Comparison of ENCODE assay signal across 8 cellular contexts in genomic region chr7:29565186-29565540, GRCh38. TPM values are rescaled to one million over a fixed set of nuclear protein-coding genes. Genes with fewer than 3 reads are reported as not detected.
A peak's percentile ranks its signal among the peaks of the same experiment; 100 is the strongest.
DNase-seq lines count a peak whose midpoint lies in the region; ATAC-seq, FAIRE-seq and TF ChIP-seq lines count a peak whose summit lies in the region.

No MANE protein-coding gene starts in this region.

- peak overlapping the region; percentile 99 for H3K4me2 ChIP-seq in endothelial cell of umbilical vein (ENCODE audit: insufficient read depth, low read length)

- FAIRE-seq in endothelial cell of umbilical vein (lab: Jason Lieb, UNC), result no peak

- peak overlapping the region; percentile 84 to 95 (median 94) for H3K4me3 Mint-ChIP-seq in nephron

- H3K36me3 ChIP-seq in MG63 (no peaks in the 10 kb centered on the region), endothelial cell of umbilical vein (ENCODE audit: control insufficient read depth in 2 of 2, extremely low read depth in 1 of 2, insufficient read depth in 2 of 2, low read length in 2 of 2) (no peaks in the 10 kb centered on the region)

- DNase-seq in AG04450 (ENCODE audit: low read depth, low spot score) (no peak), MG63 (no peak), endothelial cell of umbilical vein (ENCODE audit: low read depth, low spot score) (no peak), HUDEP-2 (lab: John Stamatoyannopoulos, UW; ENCODE audit: unreplicated experiment in 76 of 76) (no peak), hippocampal formation (lab: John Stamatoyannopoulos, UW) (no peak)

- dilution Hi-C loops in endothelial cell of umbilical vein (cut with MboI; ENCODE audit: extremely low pct_ligation_motif_present, low sequenced_read_pairs), result no loop called here

- H3K4me1 ChIP-seq in endothelial cell of umbilical vein (ENCODE audit: control insufficient read depth, extremely low read depth, insufficient read depth, low read length), result peaks cover 29% of the 10 kb centered on the region

- no TSS peak for BruUV-seq in endothelial cell of umbilical vein (replicated peaks; lab: Mats Ljungman, UMichigan)

- POLR2A ChIA-PET in AG04450 (lab: Yijun Ruan, JAX) (no interaction called here), endothelial cell of umbilical vein (lab: Charles Lee) (no interaction called here)

- peaks cover 79% of the 10 kb centered on the region for H3K27me3 Mint-ChIP-seq in nephron (ENCODE audit: low read depth)

- CTCF ChIA-PET in AG04450 (lab: Charles Lee) (interaction anchor here (1.0 kb wide), 1 partner anchor 24 kb away, joined by 6 read pairs; no protein-coding TSS in a partner anchor), endothelial cell of umbilical vein (lab: Charles Lee) (no interaction called here)

- intact Hi-C loops in endothelial cell of umbilical vein (cut with micrococcal nuclease), result loop anchor here (5.0 to 10.0 kb wide), 3 partner anchors 57 to 450 kb away; no protein-coding TSS in a partner anchor

- ATAC-seq in HG03442 (IDR thresholded peaks at IDR 0.05; ENCODE audit: unreplicated experiment), result no peak
- no peak for ATAC-seq in activated CD4-positive, CD25-positive, alpha-beta regulatory T cell treated with anti-CD3 and anti-CD28 coated beads, Interleukin-2, amount 50 U/mL, for 24 hours

- H2AFZ ChIP-seq in endothelial cell of umbilical vein (ENCODE audit: low read depth, low read length), result peak overlapping the region; percentile 91

- no peaks in the 10 kb centered on the region for H3K36me3 Mint-ChIP-seq in nephron (ENCODE audit: low read depth)

- H3K9me3 Mint-ChIP-seq in nephron, result no peaks in the 10 kb centered on the region

- H3K9ac ChIP-seq in endothelial cell of umbilical vein (replicated peaks; ENCODE audit: extremely low read depth, insufficient read depth, low read length), result no peak overlapping the region

- no peaks in the 10 kb centered on the region for H4K20me1 ChIP-seq in endothelial cell of umbilical vein (replicated peaks; ENCODE audit: control insufficient read depth, extremely low read depth, insufficient read depth, low read length)

- no peaks in the 10 kb centered on the region for H3K79me2 ChIP-seq in endothelial cell of umbilical vein (ENCODE audit: control insufficient read depth, insufficient read depth, low read length)

- no peak for TF ChIP-seq POLR2A in endothelial cell of umbilical vein (IDR thresholded peaks at IDR 0.05; ENCODE audit: low read depth, low read length)

- H3K4me3 ChIP-seq in AG04450 (ENCODE audit: low read depth, low read length) (peak overlapping the region; percentile 45), MG63 (peak overlapping the region; percentile 51), endothelial cell of umbilical vein (replicated peaks in 1 of 3; ENCODE audit: insufficient read depth in 1 of 3, low read depth in 1 of 3, low read length in 3 of 3) (peak overlapping the region; percentile 56 to 92 (median 69))

- peaks cover 23% of the 10 kb centered on the region for H3K4me1 Mint-ChIP-seq in nephron

- TF ChIP-seq CTCF in AG04450 (IDR thresholded peaks at IDR 0.05; ENCODE audit: low read depth, low read length), result no peak
- no peak for TF ChIP-seq CTCF in endothelial cell of umbilical vein (IDR thresholded peaks at IDR 0.05; ENCODE audit: extremely low read depth in 1 of 2, insufficient read depth in 1 of 2, low read depth in 1 of 2, low read length in 2 of 2)
- no peak for TF ChIP-seq CTCF in nephron (IDR thresholded peaks at IDR 0.05; ENCODE audit: unreplicated experiment in 3 of 3)

- H3K27ac Mint-ChIP-seq in nephron, result peak overlapping the region; percentile 45 to 73 (median 70)

- H3K27ac ChIP-seq in AG04450 (ENCODE audit: low read depth, low read length), result no peak overlapping the region
- H3K27ac ChIP-seq in endothelial cell of umbilical vein (ENCODE audit: insufficient read depth, low read depth, low read length), result no peak overlapping the region

- peaks cover 71% of the 10 kb centered on the region for H3K27me3 ChIP-seq in AG04450 (ENCODE audit: control insufficient read depth, insufficient read depth, low read length)
- peaks cover 54% of the 10 kb centered on the region for H3K27me3 ChIP-seq in MG63
- H3K27me3 ChIP-seq in endothelial cell of umbilical vein (ENCODE audit: control insufficient read depth in 2 of 2, insufficient read depth in 2 of 2, low read length in 2 of 2), result peaks cover 0 to 13% of the 10 kb centered on the region in 2 experiments

- H3K9me1 ChIP-seq in endothelial cell of umbilical vein (replicated peaks; ENCODE audit: control insufficient read depth, extremely low read depth, insufficient read depth, low read length), result no peaks in the 10 kb centered on the region

- H3K9me3 ChIP-seq in AG04450 (ENCODE audit: control insufficient read depth, insufficient read depth, low read length) (peaks cover 9% of the 10 kb centered on the region; the same call in 1 of the 2 replicates), MG63 (no peaks in the 10 kb centered on the region), endothelial cell of umbilical vein (replicated peaks; ENCODE audit: control insufficient read depth, insufficient read depth, low read length) (no peaks in the 10 kb centered on the region)

TF ChIP-seq in endothelial cell of umbilical vein, 7 proteins besides CTCF, POLR2A, EP300 and RAD21:
- no peak for TF ChIP-seq FOS (IDR thresholded peaks at IDR 0.05; ENCODE audit: borderline replicate concordance, insufficient read depth, low read length)
- TF ChIP-seq POLR2AphosphoS5 (IDR thresholded peaks at IDR 0.05; ENCODE audit: insufficient read depth, low read depth, low read length), result no peak
- no peak for TF ChIP-seq MAX (IDR thresholded peaks at IDR 0.05; ENCODE audit: insufficient read depth, insufficient read length)
- no peak for TF ChIP-seq GATA2 (IDR thresholded peaks at IDR 0.05; ENCODE audit: insufficient read depth, insufficient read length, low read depth, low read length)
- no peak for TF ChIP-seq JUN (IDR thresholded peaks at IDR 0.05; ENCODE audit: borderline replicate concordance, insufficient read depth, insufficient read length, low read depth)
- TF ChIP-seq EZH2 (IDR thresholded peaks at IDR 0.05; ENCODE audit: borderline replicate concordance, low read depth, low read length, severe bottlenecking), result no peak
- no peak for TF ChIP-seq MYC (IDR thresholded peaks at IDR 0.05; ENCODE audit: low read depth, low read length)
TF ChIP-seq in endothelial cell of umbilical vein: peak in this region for 0.

RNA-seq across cellular contexts. Expression of gene PRR15, which starts 1.5 kb away (rescaled TPM):
- polyA plus RNA-seq in AG04450 (2011; rRNA removed), result not detected in 2 replicates
- polyA minus RNA-seq in AG04450 (2011; rRNA and poly(A)+ RNA removed), result not detected in 2 replicates
- not detected in 2 replicates for total RNA-seq in MG63 (2014; rRNA removed; shearing (Covaris generic); ENCODE audit: low replicate concordance)
- 1.8 and 4.1 TPM in 2 replicates for total RNA-seq in endothelial cell of umbilical vein
- polyA plus RNA-seq in endothelial cell of umbilical vein, result 5.0 and 6.3 TPM in 2 replicates
- 2.9 and 4.8 TPM in 2 replicates for polyA plus RNA-seq in endothelial cell of umbilical vein (2011; cell fraction: cytosol; rRNA removed)
- 2.1 and 2.5 TPM in 2 replicates for polyA plus RNA-seq in endothelial cell of umbilical vein (2011; cell fraction: nucleus; rRNA removed)
- polyA plus RNA-seq in endothelial cell of umbilical vein (2012), result 0.25 and 0.71 TPM in 2 replicates
- polyA minus RNA-seq in endothelial cell of umbilical vein, result 0.59 and 2.0 TPM in 2 replicates
- polyA minus RNA-seq in endothelial cell of umbilical vein (2011; cell fraction: cytosol; rRNA and poly(A)+ RNA removed), result 0.92 TPM
- polyA minus RNA-seq in endothelial cell of umbilical vein (2011; cell fraction: nucleus; rRNA and poly(A)+ RNA removed), result 0.43 and 1.1 TPM in 2 replicates
